12 cellular contexts compared by ENCODE assay signal in genomic region chr17:50603340-50603739, GRCh38. TPM values are rescaled to one million over a fixed set of nuclear protein-coding genes. Genes with fewer than 3 reads are reported as not detected.
DNase-seq lines count a peak whose midpoint lies in the region; TF ChIP-seq lines count a peak whose summit lies in the region.
"Had no signal": no experiment of that assay in that cellular context is flagged by ENCODE, and none has a peak within 500 bp of the region (broad histone marks: within the 10 kb centered on the region; RNA-seq: fewer than 3 reads in every experiment).

No MANE protein-coding gene starts in this region.

- peak overlapping the region; percentile 57 for H2BK5ac ChIP-seq in neuronal stem cell (ENCODE audit: low read length)

- H3K9ac ChIP-seq in KMS-11 (no peak overlapping the region), neuronal stem cell (ENCODE audit: low read depth, low read length, poor library complexity) (no peak overlapping the region)

- peaks cover 9% of the 10 kb centered on the region for H3K4me1 ChIP-seq in KMS-11 (ENCODE audit: low read depth, poor library complexity, severe bottlenecking)
- peaks cover 10 to 12% of the 10 kb centered on the region in 2 donors for H3K4me1 ChIP-seq in neuronal stem cell (ENCODE audit: control insufficient read depth in 2 of 2, insufficient read depth in 1 of 2, low read depth in 1 of 2, low read length in 2 of 2)

- no peak overlapping the region for H3K4ac ChIP-seq in neuronal stem cell (ENCODE audit: low read length)

- H4K20me1 ChIP-seq in KMS-11 (ENCODE audit: insufficient read depth) = no peaks in the 10 kb centered on the region

- peaks cover 88% of the 10 kb centered on the region for H3K27me3 ChIP-seq in KMS-11 (ENCODE audit: insufficient read depth, low read depth)
- no peaks in the 10 kb centered on the region for H3K27me3 ChIP-seq in neuronal stem cell (ENCODE audit: control insufficient read depth in 3 of 3, insufficient read depth in 3 of 3, low read depth in 1 of 3, low read length in 3 of 3)

- H3K18ac ChIP-seq in neuronal stem cell (ENCODE audit: low read length) = peak overlapping the region; percentile 70

- H3K36me3 ChIP-seq in KMS-11 (ENCODE audit: insufficient read depth) (no peaks in the 10 kb centered on the region), neuronal stem cell (replicated peaks in 1 of 2; ENCODE audit: control insufficient read depth in 2 of 2, insufficient read depth in 2 of 2, low read length in 2 of 2) (no peaks in the 10 kb centered on the region)
- H3K36me3 ChIP-seq: esophagus squamous epithelium had no signal

- no peaks in the 10 kb centered on the region for H3K79me2 ChIP-seq in KMS-11 (ENCODE audit: insufficient read depth, low read depth)

- H2BK120ac ChIP-seq in neuronal stem cell (ENCODE audit: low read depth, low read length) = no peak overlapping the region

- H3K14ac ChIP-seq in neuronal stem cell (ENCODE audit: low read length) = no peak overlapping the region

- peak overlapping the region; percentile 77 for H2AK5ac ChIP-seq in neuronal stem cell (ENCODE audit: low read depth, low read length)

- no CpG with 5 or more reads among the region's 9 CpGs for WGBS in neuronal stem cell (ENCODE audit: extremely low coverage in 2 of 2, insufficient read length in 2 of 2, insufficient replicate concordance in 1 of 2), 2 donors

- H3K27ac ChIP-seq in KMS-11 = no peak overlapping the region
- no peak overlapping the region for H3K27ac ChIP-seq in neuronal stem cell (replicated peaks; ENCODE audit: low read length)
- H3K27ac ChIP-seq: esophagus squamous epithelium had no signal

- peak overlapping the region; percentile 94 for H3K23ac ChIP-seq in neuronal stem cell (ENCODE audit: low read depth, low read length, poor library complexity)

- TF ChIP-seq CTCF in KMS-11 (conservative IDR thresholded peaks at IDR 0.05; ENCODE audit: low read depth, low read length) = peak; percentile 43

- H2BK15ac ChIP-seq in neuronal stem cell (ENCODE audit: low read length) = peak overlapping the region; percentile 89

- H3K4me2 ChIP-seq in KMS-11 = no peak overlapping the region
- no peak overlapping the region for H3K4me2 ChIP-seq in neuronal stem cell (ENCODE audit: insufficient read depth, low read length, poor library complexity, severe bottlenecking)

- H4K91ac ChIP-seq in neuronal stem cell (ENCODE audit: low read depth, low read length, poor library complexity) = no peak overlapping the region

- H3K9me3 ChIP-seq in neuronal stem cell (replicated peaks in 1 of 2; ENCODE audit: control insufficient read depth in 2 of 2, insufficient read depth in 1 of 2, low read depth in 1 of 2, low read length in 2 of 2) = no peaks in the 10 kb centered on the region
- H3K9me3 ChIP-seq: esophagus squamous epithelium had no signal

- H3K79me1 ChIP-seq in neuronal stem cell (ENCODE audit: low read depth, low read length) = peaks cover 3% of the 10 kb centered on the region

- H2BK12ac ChIP-seq in neuronal stem cell (ENCODE audit: low read length) = peak overlapping the region; percentile 51

- H2AFZ ChIP-seq in KMS-11 (ENCODE audit: low read depth) (no peak overlapping the region), neuronal stem cell (ENCODE audit: low read length) (no peak overlapping the region)

- DNase-seq in NCI-H2227 (lab: John Stamatoyannopoulos, UW; ENCODE audit: unreplicated experiment) (peak; percentile 31), NCI-H2227 treated with DMSO at 0.1 percent for 48 hours (lab: John Stamatoyannopoulos, UW) (no peak), SK-N-DZ (ENCODE audit: low spot score) (peak; percentile 52), neuronal stem cell (ENCODE audit: low spot score) (no peak), AML-193 (lab: John Stamatoyannopoulos, UW) (no peak), COLO829 (ENCODE audit: low spot score) (no peak), AG08395 (ENCODE audit: low spot score) (no peak)
- DNase-seq: activated naive CD8-positive, alpha-beta T cell treated with anti-CD3 and anti-CD28 coated beads, Interleukin-2, amount 10 ng/mL, durations not matched to agents 7 days and 5 days; esophagus squamous epithelium; NCI-H1092; stimulated activated CD4-positive, alpha-beta T cell treated with anti-CD3 and anti-CD28 coated beads, Interleukin-12 subunit alpha, Interleukin-12 subunit beta, amount 100 ng/mL, for 4 hours had no signal

- no peak overlapping the region for H4K8ac ChIP-seq in neuronal stem cell (ENCODE audit: low read depth, low read length)

- H3K4me3 ChIP-seq in KMS-11 (IDR thresholded peaks at IDR 0.05; ENCODE audit: insufficient read depth, low read depth, low read length) (no peak overlapping the region), neuronal stem cell (ENCODE audit: low read length in 2 of 2) (no peak overlapping the region)
- H3K4me3 ChIP-seq: esophagus squamous epithelium had no signal

RNA-seq across cellular contexts. Expression of gene ABCC3, which starts 31.3 kb away (rescaled TPM):
- polyA plus RNA-seq in SK-N-DZ (2014; cell fraction: cytosol; rRNA removed) = 0.57 and 0.93 TPM in 2 replicates
- polyA plus RNA-seq in SK-N-DZ (2014; cell fraction: nucleus; rRNA removed) = 0.82 and 2.0 TPM in 2 replicates
- 0.26 TPM for polyA plus RNA-seq in neuronal stem cell (2013, experiment 1 of 2)
- polyA plus RNA-seq in neuronal stem cell (2013, experiment 2 of 2) = 0.22 TPM

RNA-seq across cellular contexts. Expression of gene CACNA1G, which starts 42.8 kb away (rescaled TPM):
- not detected in 2 replicates for polyA plus RNA-seq in SK-N-DZ (2014; cell fraction: cytosol; rRNA removed)
- not detected in 2 replicates for polyA plus RNA-seq in SK-N-DZ (2014; cell fraction: nucleus; rRNA removed)
- polyA plus RNA-seq in neuronal stem cell (2013, experiment 1 of 2) = 3.0 TPM
- 2.8 TPM for polyA plus RNA-seq in neuronal stem cell (2013, experiment 2 of 2)

RNA-seq across cellular contexts. Expression of gene SPATA20, which starts 56.4 kb away (rescaled TPM):
- polyA plus RNA-seq in SK-N-DZ (2014; cell fraction: cytosol; rRNA removed) = 6.2 and 14.0 TPM in 2 replicates
- polyA plus RNA-seq in SK-N-DZ (2014; cell fraction: nucleus; rRNA removed) = 69.2 and 130 TPM in 2 replicates
- polyA plus RNA-seq in neuronal stem cell (2013, experiment 1 of 2) = 17.6 TPM
- 18.9 TPM for polyA plus RNA-seq in neuronal stem cell (2013, experiment 2 of 2)

Comparison
In these comparisons a context has a peak if more than half of its experiments do, and no peak if none do; other contexts are left out.
1. DNase-seq: peak in NCI-H2227 (single experiment) and SK-N-DZ (single experiment); none in NCI-H2227 treated with DMSO at 0.1 percent for 48 hours (single experiment), neuronal stem cell (single experiment), AML-193 (0 of 2), COLO829 (single experiment) and AG08395 (single experiment).